8 cellular contexts compared by ENCODE assay signal in the genomic region with DNA sequence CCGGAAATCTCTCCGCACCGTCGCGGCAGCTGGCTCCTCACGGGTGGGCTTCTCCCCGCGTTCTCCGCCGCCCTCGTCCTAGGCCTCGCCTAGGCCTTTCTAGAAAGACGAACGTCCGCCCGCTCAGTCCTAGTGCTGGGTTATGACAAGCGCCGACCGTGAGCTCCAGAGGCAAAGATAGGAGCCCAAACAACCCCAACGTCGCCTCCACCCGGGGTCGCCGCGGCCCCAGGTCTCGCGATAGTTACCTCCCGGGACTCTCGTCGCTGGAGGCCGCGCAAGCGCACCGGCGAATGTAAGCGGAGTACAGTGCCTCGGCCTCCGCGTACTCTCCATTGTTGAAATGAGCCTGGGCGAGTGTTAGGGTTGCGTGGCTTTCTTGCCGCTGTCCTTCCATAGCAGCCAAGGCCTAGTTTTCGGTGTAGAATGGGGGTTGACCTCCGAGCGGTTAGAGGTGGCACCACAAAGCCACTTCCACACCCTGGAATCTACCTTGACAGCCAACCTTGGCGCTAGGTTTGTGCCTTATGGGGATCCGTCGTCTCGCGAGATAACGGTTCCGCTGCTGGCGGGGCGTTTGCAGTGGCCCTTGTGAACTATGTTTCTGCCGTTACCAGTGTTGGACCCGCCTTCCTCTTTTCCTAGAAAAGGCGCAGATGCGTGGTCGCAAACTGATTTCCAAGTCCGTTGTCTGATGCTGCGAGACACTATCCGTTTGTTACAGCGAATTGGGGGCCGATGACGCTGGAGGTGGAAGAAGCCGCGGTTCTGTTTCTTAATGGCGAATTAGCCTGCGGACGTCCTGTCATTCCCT. TPM values are rescaled to one million over a fixed set of nuclear protein-coding genes. Genes with fewer than 3 reads are reported as not detected.
DNase-seq lines count a peak whose midpoint lies in the region; ATAC-seq and TF ChIP-seq lines count a peak whose summit lies in the region.

TSS of gene TTC32 (minus strand) at position 526 of the 814 bp plus-strand sequence. CDS start at position 397, 129 bp downstream.

- H3K9me3 ChIP-seq in PC-9 (ENCODE audit: insufficient read depth, low read depth) (no peaks in the 10 kb centered on the region), esophagus (ENCODE audit: control insufficient read depth in 2 of 2, insufficient read depth in 1 of 2, low read depth in 1 of 2, low read length in 1 of 2) (no peaks in the 10 kb centered on the region), mucosa of stomach (ENCODE audit: control insufficient read depth, low read length) (no peaks in the 10 kb centered on the region)

- peak within 1 kb of the TSS; percentile 95 for H3K9ac ChIP-seq in mucosa of stomach (ENCODE audit: low read length)

- peaks cover 8% of the 10 kb centered on the region for H3F3A ChIP-seq in PC-9 (ENCODE audit: insufficient read depth, low read depth)

- no TSS peak for BruUV-seq in PC-9 (replicated peaks; lab: Mats Ljungman, UMichigan)

- DNase-seq in DMS53 treated with DMSO at 0.1 percent for 48 hours (lab: John Stamatoyannopoulos, UW; ENCODE audit: unreplicated experiment) (peak; percentile 82), KBM-7 (peak; percentile 96), PC-9 (peak; percentile 84 to 91)
- DNase-seq in activated T-cell treated with anti-CD3 and anti-CD28 coated beads, Interleukin-2, amount 50 U/mL, for 1 hour = peak; percentile 94
- peak; percentile 93 for DNase-seq in stimulated activated CD8-positive, alpha-beta memory T cell treated with anti-CD3 and anti-CD28 coated beads, Interleukin-4, amount 100 ng/mL, for 48 hours

- peak within 1 kb of the TSS; percentile 88 for H2AFZ ChIP-seq in PC-9

- in situ Hi-C loops in KBM-7 (cut with MboI; ENCODE audit: low pct_unique_long_range_greater_than_20kb, low sequenced_read_pairs) = no loop called here

- H3K79me2 ChIP-seq in PC-9 (ENCODE audit: low read depth) = peaks cover 49% of the 10 kb centered on the region

- intact Hi-C loops in PC-9 (cut with micrococcal nuclease; ENCODE audit: unreplicated experiment) = loop anchor here (1.0 to 5.0 kb wide), 2 partner anchors 32 to 56 kb away; no protein-coding TSS in a partner anchor

- H3K36me3 ChIP-seq in PC-9 (ENCODE audit: low read depth) = 0 out of 2 replicates have a peak, but pooled peaks cover 10% of the 10 kb centered on the region
- no peaks in the 10 kb centered on the region for H3K36me3 ChIP-seq in esophagus (ENCODE audit: control insufficient read depth in 2 of 2, insufficient read depth in 2 of 2, low read length in 1 of 2)
- H3K36me3 ChIP-seq in mucosa of stomach (ENCODE audit: control insufficient read depth, insufficient read depth, low read length) = no peaks in the 10 kb centered on the region

- H3K27me3 ChIP-seq in PC-9 (ENCODE audit: insufficient read depth, low read depth) (no peaks in the 10 kb centered on the region), esophagus (ENCODE audit: control insufficient read depth in 1 of 2, insufficient read depth in 2 of 2, low read length in 2 of 2) (no peaks in the 10 kb centered on the region), mucosa of stomach (ENCODE audit: control insufficient read depth, insufficient read depth, low read length) (no peaks in the 10 kb centered on the region)

- peak within 1 kb of the TSS; percentile 88 for H3K4me2 ChIP-seq in PC-9

- no peaks in the 10 kb centered on the region for H4K20me1 ChIP-seq in PC-9 (ENCODE audit: insufficient read depth)

- CTCF ChIA-PET in PC-9 (lab: Charles Lee) = no interaction called here

- H3K4me3 ChIP-seq in PC-9 = peak within 1 kb of the TSS; percentile 74
- peak within 1 kb of the TSS; percentile 78 to 85 for H3K4me3 ChIP-seq in esophagus (ENCODE audit: low read depth in 1 of 2, low read length in 2 of 2)
- H3K4me3 ChIP-seq in mucosa of stomach (ENCODE audit: low read length) = peak within 1 kb of the TSS; percentile 49

- POLR2A ChIA-PET in PC-9 (lab: Charles Lee; ENCODE audit: unreplicated experiment) = interaction anchor here (0.5 to 0.6 kb wide), 2 partner anchors 446 to 910 kb away, joined by 3 to 13 read pairs; no protein-coding TSS in a partner anchor

- 0% methylated on average over 70 of the region's 70 CpGs for WGBS in esophagus, 2 donors

- H3K4me1 ChIP-seq in PC-9 (replicated peaks; ENCODE audit: insufficient read depth) (peaks cover 41% of the 10 kb centered on the region), esophagus (ENCODE audit: control insufficient read depth in 2 of 2, insufficient read depth in 2 of 2, low read length in 1 of 2) (peaks cover 2 to 3% of the 10 kb centered on the region in 2 donors), mucosa of stomach (ENCODE audit: control insufficient read depth, insufficient read depth, low read length) (no peaks in the 10 kb centered on the region)

- TF ChIP-seq CTCF in PC-9 (conservative IDR thresholded peaks at IDR 0.05) = no peak

- peak within 1 kb of the TSS; percentile 88 for H3K27ac ChIP-seq in PC-9
- peak within 1 kb of the TSS; percentile 95 to 99 for H3K27ac ChIP-seq in esophagus (ENCODE audit: low read depth in 2 of 2, low read length in 1 of 2)

- peak; percentile 87 for ATAC-seq in GM21723 (IDR thresholded peaks at IDR 0.05; ENCODE audit: unreplicated experiment)

- H3K9me2 ChIP-seq in PC-9 (ENCODE audit: insufficient read depth) = no peaks in the 10 kb centered on the region

RNA-seq across cellular contexts. Expression of gene TTC32, which starts in this region (rescaled TPM):
- total RNA-seq in PC-9 (2021) = 27.9 and 36.2 TPM in 2 replicates
- polyA plus RNA-seq in esophagus = 10 to 100 TPM; 13.4 to 17.8 TPM

Comparison
In these comparisons a context has a peak if more than half of its experiments do, and no peak if none do; other contexts are left out.
1. Peak in every context shown above with its lines: DNase-seq, ATAC-seq, H3K4me3 ChIP-seq and H3K27ac ChIP-seq.